In genomic region chr14:37652042-37652441, GRCh38 we compare ENCODE assay signal across 2 cellular contexts.
TF ChIP-seq lines count a peak whose summit lies in the region.

No MANE protein-coding gene starts in this region.

TF ChIP-seq in A549, 52 proteins besides CTCF, POLR2A, EP300 and RAD21:
- TF ChIP-seq MAFK (IDR thresholded peaks at IDR 0.05; ENCODE audit: partially characterized antibody) (peak; percentile 83), PHF8 (IDR thresholded peaks at IDR 0.05; ENCODE audit: borderline replicate concordance, low read depth) (no peak)

TF ChIP-seq in H1, 55 proteins besides CTCF, POLR2A, EP300 and RAD21:
- no peak for TF ChIP-seq EZH2 (IDR thresholded peaks at IDR 0.05; ENCODE audit: low read depth, low read length, severe bottlenecking)
- TF ChIP-seq POU5F1 (IDR thresholded peaks at IDR 0.05; ENCODE audit: low read depth, low read length): no peak
- TF ChIP-seq ZNF274 (IDR thresholded peaks at IDR 0.05; ENCODE audit: borderline replicate concordance, extremely low read depth, low read length): no peak
- TF ChIP-seq KDM1A (IDR thresholded peaks at IDR 0.05; ENCODE audit: borderline replicate concordance, low read length): no peak
- TF ChIP-seq MAFK (IDR thresholded peaks at IDR 0.05; ENCODE audit: low read depth, low read length): no peak
- TF ChIP-seq CREB1 (IDR thresholded peaks at IDR 0.05): no peak
- no peak for TF ChIP-seq TBP (IDR thresholded peaks at IDR 0.05; ENCODE audit: low read depth, low read length)
- TF ChIP-seq SIX5 (IDR thresholded peaks at IDR 0.05; ENCODE audit: low read depth, low read length): no peak
- TF ChIP-seq BACH1 (IDR thresholded peaks at IDR 0.05; ENCODE audit: low read length): no peak
